ENCODE assay signal across 8 cellular contexts in the genomic region with DNA sequence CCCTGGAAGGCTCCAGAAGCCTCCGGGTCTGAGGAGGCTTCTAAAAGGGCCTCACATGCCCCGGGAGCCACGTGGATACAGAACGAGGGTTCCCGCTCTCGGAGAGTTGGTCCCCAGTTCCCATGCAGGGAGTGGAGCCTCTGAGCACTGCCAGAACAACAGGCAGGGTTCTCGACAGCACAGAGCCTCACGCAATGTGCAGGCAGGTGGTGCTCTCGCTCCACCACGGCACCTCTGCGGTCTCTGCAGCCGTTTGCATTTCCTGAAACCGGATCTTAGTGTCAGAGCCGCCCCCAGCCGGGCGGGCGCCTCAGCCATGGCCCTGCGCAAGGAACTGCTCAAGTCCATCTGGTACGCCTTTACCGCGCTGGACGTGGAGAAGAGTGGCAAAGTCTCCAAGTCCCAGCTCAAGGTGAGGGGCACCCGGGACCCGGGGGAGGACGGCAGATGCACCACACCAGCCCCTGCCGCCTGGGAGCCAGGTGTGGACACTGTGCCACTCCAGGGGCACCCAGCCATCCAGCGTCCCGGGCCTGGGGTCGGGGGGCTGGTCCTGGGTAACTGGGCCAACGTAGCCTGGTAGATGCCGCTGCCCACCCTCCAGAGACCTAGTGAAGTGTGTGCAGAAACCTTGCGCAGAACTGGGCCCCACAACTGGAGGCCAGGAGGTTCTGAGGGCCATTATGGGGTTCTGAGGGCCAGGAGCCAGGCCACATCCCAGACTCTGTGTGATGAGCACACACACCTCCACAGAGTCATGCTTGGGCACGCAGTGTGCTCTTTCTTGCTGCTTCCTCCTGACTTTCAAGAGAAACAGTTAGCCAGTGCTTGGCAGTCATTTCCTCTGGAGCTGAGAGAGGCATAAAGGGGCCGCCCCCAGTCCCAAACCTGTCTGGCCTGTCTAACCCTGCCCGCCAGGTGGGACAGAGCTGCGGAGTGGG. TPM values are rescaled to one million over a fixed set of nuclear protein-coding genes. Genes with fewer than 3 reads are reported as not detected.
DNase-seq lines count a peak whose midpoint lies in the region; ATAC-seq and TF ChIP-seq lines count a peak whose summit lies in the region.

A gene with protein sequence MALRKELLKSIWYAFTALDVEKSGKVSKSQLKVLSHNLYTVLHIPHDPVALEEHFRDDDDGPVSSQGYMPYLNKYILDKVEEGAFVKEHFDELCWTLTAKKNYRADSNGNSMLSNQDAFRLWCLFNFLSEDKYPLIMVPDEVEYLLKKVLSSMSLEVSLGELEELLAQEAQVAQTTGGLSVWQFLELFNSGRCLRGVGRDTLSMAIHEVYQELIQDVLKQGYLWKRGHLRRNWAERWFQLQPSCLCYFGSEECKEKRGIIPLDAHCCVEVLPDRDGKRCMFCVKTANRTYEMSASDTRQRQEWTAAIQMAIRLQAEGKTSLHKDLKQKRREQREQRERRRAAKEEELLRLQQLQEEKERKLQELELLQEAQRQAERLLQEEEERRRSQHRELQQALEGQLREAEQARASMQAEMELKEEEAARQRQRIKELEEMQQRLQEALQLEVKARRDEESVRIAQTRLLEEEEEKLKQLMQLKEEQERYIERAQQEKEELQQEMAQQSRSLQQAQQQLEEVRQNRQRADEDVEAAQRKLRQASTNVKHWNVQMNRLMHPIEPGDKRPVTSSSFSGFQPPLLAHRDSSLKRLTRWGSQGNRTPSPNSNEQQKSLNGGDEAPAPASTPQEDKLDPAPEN (plus strand): TSS at position 278 of the 941 bp plus-strand sequence. CDS start 39 bp downstream, at position 317.

- TF ChIP-seq CTCF in dorsolateral prefrontal cortex (IDR thresholded peaks at IDR 0.05 in 54 of 56, conservative IDR thresholded peaks at IDR 0.05 in 2 of 56; ENCODE audit: low read depth in 1 of 56, partially characterized antibody in 56 of 56) = peak in 51 of 56 donors; percentile 27 to 72 (median 49)

- H3K27me3 ChIP-seq in dorsolateral prefrontal cortex = no peaks in the 10 kb centered on the region

- H3K27ac ChIP-seq in dorsolateral prefrontal cortex = peak within 1 kb of the TSS in 43 of 59 donors; percentile 4 to 78 (median 47)

- intact Hi-C loops in dorsolateral prefrontal cortex (cut with DNase I) = loop anchor here in 1 of 2 donors (5.0 to 10.0 kb wide), 2 partner anchors 169 to 437 kb away; a partner anchor contains a TSS

- peak within 1 kb of the TSS in 51 of 59 donors; percentile 5 to 59 (median 37) for H3K4me3 ChIP-seq in dorsolateral prefrontal cortex

- DNase-seq in AG20443 (ENCODE audit: low spot score) (peak; percentile 74), NCI-H524 treated with DMSO at 0.1 percent for 48 hours (lab: John Stamatoyannopoulos, UW) (peak; percentile 71), dorsolateral prefrontal cortex (peak in 7 of 10 donors; percentile 22 to 60 (median 51)), lung microvascular endothelial cell (ENCODE audit: low read depth in 2 of 2) (peak; percentile 85 to 88)
- peak; percentile 73 to 85 for DNase-seq in activated CD4-positive, alpha-beta T cell treated with anti-CD3 and anti-CD28 coated beads, Interleukin-2, amount 50 U/mL, for 24 hours (ENCODE audit: low read depth in 1 of 2, low spot score in 1 of 2)
- DNase-seq in stimulated activated CD8-positive, alpha-beta memory T cell treated with anti-CD3 and anti-CD28 coated beads, Interleukin-12 subunit alpha, Interleukin-12 subunit beta, amount 100 ng/mL, for 4 hours (ENCODE audit: low read depth) = peak; percentile 78

- ATAC-seq in GM19023 (IDR thresholded peaks at IDR 0.05; ENCODE audit: unreplicated experiment) (peak; percentile 84), HG03280 (IDR thresholded peaks at IDR 0.05; ENCODE audit: unreplicated experiment) (peak; percentile 69)

RNA-seq across cellular contexts. Expression of the gene that starts here (rescaled TPM):
- total RNA-seq in dorsolateral prefrontal cortex (10 to 100 TPM in 2 of 120 experiments, 1 to 10 TPM in 118; 1.6 to 10.2 (median 4.8) TPM), lung microvascular endothelial cell (0.20 and 0.65 TPM in 2 replicates)

Comparison
In these comparisons a context has a peak if more than half of its experiments do, and no peak if none do; other contexts are left out.
1. Peak in every context shown above with its lines: DNase-seq, ATAC-seq, H3K4me3 ChIP-seq and H3K27ac ChIP-seq.
2. Peak in DNase-seq in lung microvascular endothelial cell; RNA of the gene not detected or under 1 TPM.